Comparison of ENCODE assay signal across 8 cellular contexts in the genomic region with DNA sequence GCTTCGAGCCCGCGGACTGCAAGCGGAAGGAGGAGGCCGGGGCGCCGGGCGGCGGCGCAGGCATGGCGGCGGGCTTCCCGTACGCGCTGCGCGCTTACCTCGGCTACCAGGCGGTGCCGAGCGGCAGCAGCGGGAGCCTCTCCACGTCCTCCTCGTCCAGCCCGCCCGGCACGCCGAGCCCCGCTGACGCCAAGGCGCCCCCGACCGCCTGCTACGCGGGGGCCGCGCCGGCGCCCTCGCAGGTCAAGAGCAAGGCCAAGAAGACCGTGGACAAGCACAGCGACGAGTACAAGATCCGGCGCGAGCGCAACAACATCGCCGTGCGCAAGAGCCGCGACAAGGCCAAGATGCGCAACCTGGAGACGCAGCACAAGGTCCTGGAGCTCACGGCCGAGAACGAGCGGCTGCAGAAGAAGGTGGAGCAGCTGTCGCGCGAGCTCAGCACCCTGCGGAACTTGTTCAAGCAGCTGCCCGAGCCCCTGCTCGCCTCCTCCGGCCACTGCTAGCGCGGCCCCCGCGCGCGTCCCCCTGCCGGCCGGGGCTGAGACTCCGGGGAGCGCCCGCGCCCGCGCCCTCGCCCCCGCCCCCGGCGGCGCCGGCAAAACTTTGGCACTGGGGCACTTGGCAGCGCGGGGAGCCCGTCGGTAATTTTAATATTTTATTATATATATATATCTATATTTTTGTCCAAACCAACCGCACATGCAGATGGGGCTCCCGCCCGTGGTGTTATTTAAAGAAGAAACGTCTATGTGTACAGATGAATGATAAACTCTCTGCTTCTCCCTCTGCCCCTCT. TPM values are rescaled to one million over a fixed set of nuclear protein-coding genes. Genes with fewer than 3 reads are reported as not detected.
DNase-seq lines count a peak whose midpoint lies in the region; ATAC-seq and TF ChIP-seq lines count a peak whose summit lies in the region.

No MANE protein-coding gene starts in this region.

- peaks cover 28% of the 10 kb centered on the region for H3K4me1 Mint-ChIP-seq in activated naive CD4-positive, alpha-beta T cell treated with anti-CD3 and anti-CD28 coated beads, Interleukin-2, amount 50 U/mL, for 24 hours

- 0% methylated on average over 62 to 93 of the region's 93 CpGs for WGBS in heart left ventricle, 4 donors

- H3K36me3 Mint-ChIP-seq in activated naive CD4-positive, alpha-beta T cell treated with anti-CD3 and anti-CD28 coated beads, Interleukin-2, amount 50 U/mL, for 24 hours, result peaks cover 6% of the 10 kb centered on the region

- peak; percentile 45 for TF ChIP-seq POLR2A in Raji (IDR thresholded peaks at IDR 0.05; ENCODE audit: insufficient read depth, low read depth, low read length)
- no peak for TF ChIP-seq POLR2A in heart left ventricle (IDR thresholded peaks at IDR 0.05)

- H3K79me2 ChIP-seq in ACC112 (ENCODE audit: control insufficient read depth, insufficient read depth, low read length, unreplicated experiment), result peaks cover 38% of the 10 kb centered on the region

- no peaks in the 10 kb centered on the region for H3K27me3 Mint-ChIP-seq in activated naive CD4-positive, alpha-beta T cell treated with anti-CD3 and anti-CD28 coated beads, Interleukin-2, amount 50 U/mL, for 24 hours

- no peaks in the 10 kb centered on the region for H3K9me3 Mint-ChIP-seq in activated naive CD4-positive, alpha-beta T cell treated with anti-CD3 and anti-CD28 coated beads, Interleukin-2, amount 50 U/mL, for 24 hours

- DNase-seq in heart left ventricle (peak; percentile 51 to 80 (median 56)), retina (peak; percentile 86), middle frontal gyrus (ENCODE audit: extremely low spot score, low spot score) (no peak)

- peak overlapping the region; percentile 99 for H3K27ac Mint-ChIP-seq in activated naive CD4-positive, alpha-beta T cell treated with anti-CD3 and anti-CD28 coated beads, Interleukin-2, amount 50 U/mL, for 24 hours

- H3K27me3 ChIP-seq in ACC112 (ENCODE audit: insufficient read depth, low read length) (no peaks in the 10 kb centered on the region), heart left ventricle (no peaks in the 10 kb centered on the region)

- H3K27ac ChIP-seq in ACC112 (ENCODE audit: low read depth, low read length) (peak overlapping the region; percentile 83), heart left ventricle (peak overlapping the region; percentile 97 to 100 (median 98))

- H3K4me3 ChIP-seq in ACC112 (ENCODE audit: low read depth, low read length), result peak overlapping the region; percentile 86
- H3K4me3 ChIP-seq in heart left ventricle, result peak overlapping the region; percentile 76 to 96 (median 88)

- H2AFZ ChIP-seq in ACC112 (ENCODE audit: low read length, unreplicated experiment), result no peak overlapping the region

- peak in 10 of 12 donors; percentile 11 to 59 (median 40) for TF ChIP-seq CTCF in heart left ventricle (IDR thresholded peaks at IDR 0.05)

- peak overlapping the region; percentile 95 for H3K4me3 Mint-ChIP-seq in activated naive CD4-positive, alpha-beta T cell treated with anti-CD3 and anti-CD28 coated beads, Interleukin-2, amount 50 U/mL, for 24 hours

- peaks cover 14% of the 10 kb centered on the region; the same call in 1 of the 2 replicates for H3K36me3 ChIP-seq in ACC112 (ENCODE audit: insufficient read depth, low read length)
- H3K36me3 ChIP-seq in heart left ventricle, result peaks cover 0 to 28% (median 0%) of the 10 kb centered on the region in 9 donors

- no peaks in the 10 kb centered on the region for H3K9me3 ChIP-seq in heart left ventricle

- ATAC-seq in GM18511 (IDR thresholded peaks at IDR 0.05; ENCODE audit: unreplicated experiment) (peak; percentile 43), HG03442 (IDR thresholded peaks at IDR 0.05; ENCODE audit: unreplicated experiment) (peak; percentile 15), heart left ventricle (peak in 3 of 4 donors; percentile 0 to 6 (median 3))

- intact Hi-C loops in heart left ventricle (cut with DNase I), result loop anchor here (2.0 to 10.0 kb wide), 15 partner anchors 83 to 271 kb away; no protein-coding TSS in a partner anchor

- peaks cover 23% of the 10 kb centered on the region for H3K4me1 ChIP-seq in ACC112 (ENCODE audit: control insufficient read depth, insufficient read depth, low read length, unreplicated experiment)
- H3K4me1 ChIP-seq in heart left ventricle, result peaks cover 0 to 53% (median 19%) of the 10 kb centered on the region in 12 donors

RNA-seq across cellular contexts. Expression of a gene that starts 1.1 kb away (rescaled TPM):
- total RNA-seq in heart left ventricle, result 100 to 1,000 TPM in 1 of 9 donors, 10 to 100 TPM in 8; 30.2 to 122 (median 63.3) TPM
- 10 to 100 TPM; 14.7 to 19.8 TPM for polyA plus RNA-seq in heart left ventricle

RNA-seq across cellular contexts. Expression of a gene that starts 38.2 kb away (rescaled TPM):
- 10 to 100 TPM; 13.7 to 37.4 (median 23.6) TPM for total RNA-seq in heart left ventricle
- polyA plus RNA-seq in heart left ventricle, result 10 to 100 TPM; 28.4 to 35.3 TPM
